11 cellular contexts compared by ENCODE assay signal in genomic region chr22:24601217-24602104, GRCh38. TPM values are rescaled to one million over a fixed set of nuclear protein-coding genes. Genes with fewer than 3 reads are reported as not detected.
DNase-seq lines count a peak whose midpoint lies in the region; ATAC-seq and TF ChIP-seq lines count a peak whose summit lies in the region.
"Had no signal": no experiment of that assay in that cellular context is flagged by ENCODE, and none has a peak within 500 bp of the region (broad histone marks: within the 10 kb centered on the region; RNA-seq: fewer than 3 reads in every experiment).

No MANE protein-coding gene starts in this region.

- no peak for TF ChIP-seq CTCF in upper lobe of right lung (IDR thresholded peaks at IDR 0.05)

- H3K4me3 Mint-ChIP-seq in activated CD8-positive, alpha-beta memory T cell treated with anti-CD3 and anti-CD28 coated beads, Interleukin-2, amount 10 ng/mL, durations not matched to agents 7 days and 5 days, result no peak overlapping the region

- H3K4me1 Mint-ChIP-seq in activated CD8-positive, alpha-beta memory T cell treated with anti-CD3 and anti-CD28 coated beads, Interleukin-2, amount 10 ng/mL, durations not matched to agents 7 days and 5 days, result peaks cover 43% of the 10 kb centered on the region

- peak overlapping the region; percentile 70 for H3K27ac Mint-ChIP-seq in activated CD8-positive, alpha-beta memory T cell treated with anti-CD3 and anti-CD28 coated beads, Interleukin-2, amount 10 ng/mL, durations not matched to agents 7 days and 5 days

- ATAC-seq in activated CD8-positive, alpha-beta memory T cell treated with anti-CD3 and anti-CD28 coated beads, Interleukin-2, amount 10 ng/mL, durations not matched to agents 7 days and 5 days, result no peak
- peak; percentile 73 for ATAC-seq in upper lobe of right lung
- ATAC-seq in GM19324 (IDR thresholded peaks at IDR 0.05; ENCODE audit: low FRiP score, unreplicated experiment), result no peak

- CTCF ChIA-PET in activated CD8-positive, alpha-beta memory T cell treated with anti-CD3 and anti-CD28 coated beads, Interleukin-2, amount 10 ng/mL, durations not matched to agents 7 days and 5 days (lab: Charles Lee), result no interaction called here

- H3K4me3 ChIP-seq in SJCRH30 (no peak overlapping the region), upper lobe of right lung (no peak overlapping the region)
- H3K4me3 ChIP-seq: ascending aorta had no signal

- intact Hi-C loops in upper lobe of right lung (cut with DNase I), result no loop called here

- H3K27me3 Mint-ChIP-seq in activated CD8-positive, alpha-beta memory T cell treated with anti-CD3 and anti-CD28 coated beads, Interleukin-2, amount 10 ng/mL, durations not matched to agents 7 days and 5 days, result no peaks in the 10 kb centered on the region

- DNase-seq in activated CD8-positive, alpha-beta memory T cell treated with anti-CD3 and anti-CD28 coated beads, Interleukin-2, amount 10 ng/mL, durations not matched to agents 7 days and 5 days, result peak; percentile 75
- DNase-seq in activated CD8-positive, alpha-beta memory T cell treated with anti-CD3 and anti-CD28 coated beads, Interleukin-2, amount 50 U/mL, for 4 hours, result no peak
- DNase-seq in SJCRH30, result peak; percentile 49 to 50
- peak; percentile 55 for DNase-seq in islet precursor cell
- DNase-seq in upper lobe of right lung, result peak; percentile 89
- no peak for DNase-seq in epidermal melanocyte (ENCODE audit: insufficient read length, low spot score)
- DNase-seq in NCI-H2227 (lab: John Stamatoyannopoulos, UW; ENCODE audit: unreplicated experiment), result no peak
- DNase-seq: HCEC 1CT; stimulated activated CD4-positive, alpha-beta T cell treated with anti-CD3 and anti-CD28 coated beads, Interleukin-2, amount 100 ng/mL, for 48 hours had no signal

- H3K9me3 Mint-ChIP-seq in activated CD8-positive, alpha-beta memory T cell treated with anti-CD3 and anti-CD28 coated beads, Interleukin-2, amount 10 ng/mL, durations not matched to agents 7 days and 5 days (ENCODE audit: low read depth), result no peaks in the 10 kb centered on the region

- H3K9me3 ChIP-seq in SJCRH30 (replicated peaks) (no peaks in the 10 kb centered on the region), upper lobe of right lung (no peaks in the 10 kb centered on the region)
- H3K9me3 ChIP-seq: ascending aorta had no signal

- H3K27ac ChIP-seq in SJCRH30 (no peak overlapping the region), upper lobe of right lung (no peak overlapping the region)
- H3K27ac ChIP-seq: ascending aorta had no signal

- H3K36me3 ChIP-seq in SJCRH30 (no peaks in the 10 kb centered on the region), upper lobe of right lung (no peaks in the 10 kb centered on the region)
- H3K36me3 ChIP-seq: ascending aorta had no signal

- H3K4me1 ChIP-seq in SJCRH30 (peaks cover 11% of the 10 kb centered on the region), upper lobe of right lung (peaks cover 7% of the 10 kb centered on the region)

- H3K36me3 Mint-ChIP-seq in activated CD8-positive, alpha-beta memory T cell treated with anti-CD3 and anti-CD28 coated beads, Interleukin-2, amount 10 ng/mL, durations not matched to agents 7 days and 5 days, result no peaks in the 10 kb centered on the region

- H3K27me3 ChIP-seq in SJCRH30 (no peaks in the 10 kb centered on the region), upper lobe of right lung (no peaks in the 10 kb centered on the region)
- H3K27me3 ChIP-seq: ascending aorta had no signal

RNA-seq across cellular contexts. Expression of gene GGT1, which starts 1.5 kb away (rescaled TPM):
- 10 to 100 TPM; 51.2 to 66.0 TPM for total RNA-seq in activated CD8-positive, alpha-beta memory T cell treated with anti-CD3 and anti-CD28 coated beads, Interleukin-2, amount 10 ng/mL, durations not matched to agents 7 days and 5 days
- total RNA-seq in SJCRH30 (2014; rRNA removed; shearing (Covaris generic)), result 2.6 and 2.8 TPM in 2 replicates
- total RNA-seq in upper lobe of right lung, result 131 TPM
- total RNA-seq: ascending aorta had no signal

RNA-seq across cellular contexts. Expression of gene LRRC75B, which starts 8.6 kb away (rescaled TPM):
- 1 to 10 TPM; 1.6 to 2.1 TPM for total RNA-seq in activated CD8-positive, alpha-beta memory T cell treated with anti-CD3 and anti-CD28 coated beads, Interleukin-2, amount 10 ng/mL, durations not matched to agents 7 days and 5 days
- total RNA-seq in SJCRH30 (2014; rRNA removed; shearing (Covaris generic)), result 0.35 and 0.95 TPM in 2 replicates
- 10.8 TPM for total RNA-seq in upper lobe of right lung

RNA-seq across cellular contexts. Expression of gene SNRPD3, which starts 45.7 kb away (rescaled TPM):
- 100 to 1,000 TPM; 132 to 139 TPM for total RNA-seq in activated CD8-positive, alpha-beta memory T cell treated with anti-CD3 and anti-CD28 coated beads, Interleukin-2, amount 10 ng/mL, durations not matched to agents 7 days and 5 days
- total RNA-seq in SJCRH30 (2014; rRNA removed; shearing (Covaris generic)), result 252 and 278 TPM in 2 replicates
- 64.5 TPM for total RNA-seq in upper lobe of right lung

RNA-seq across cellular contexts. Expression of gene GUCD1, which starts 46.5 kb away (rescaled TPM):
- total RNA-seq in activated CD8-positive, alpha-beta memory T cell treated with anti-CD3 and anti-CD28 coated beads, Interleukin-2, amount 10 ng/mL, durations not matched to agents 7 days and 5 days, result 100 to 1,000 TPM; 130 to 150 TPM
- 68.4 and 81.0 TPM in 2 replicates for total RNA-seq in SJCRH30 (2014; rRNA removed; shearing (Covaris generic))
- 148 TPM for total RNA-seq in upper lobe of right lung

Comparison
In these comparisons a context has a peak if more than half of its experiments do, and no peak if none do; other contexts are left out.
1. DNase-seq: peak in activated CD8-positive, alpha-beta memory T cell treated with anti-CD3 and anti-CD28 coated beads, Interleukin-2, amount 10 ng/mL, durations not matched to agents 7 days and 5 days (single experiment), SJCRH30 (2 of 2), islet precursor cell (single experiment) and upper lobe of right lung (single experiment); none in activated CD8-positive, alpha-beta memory T cell treated with anti-CD3 and anti-CD28 coated beads, Interleukin-2, amount 50 U/mL, for 4 hours (single experiment), epidermal melanocyte (single experiment) and NCI-H2227 (single experiment).
2. RNA of gene GGT1, which starts 1.5 kb away (total RNA-seq): 131 TPM in upper lobe of right lung (single experiment) and 51.2 to 66.0 TPM in activated CD8-positive, alpha-beta memory T cell treated with anti-CD3 and anti-CD28 coated beads, Interleukin-2, amount 10 ng/mL, durations not matched to agents 7 days and 5 days; 2.6 to 2.8 TPM in SJCRH30; every median in the first group is over 10 times any median in the second.